Comparison of ENCODE assay signal across 28 cellular contexts in the genomic region with DNA sequence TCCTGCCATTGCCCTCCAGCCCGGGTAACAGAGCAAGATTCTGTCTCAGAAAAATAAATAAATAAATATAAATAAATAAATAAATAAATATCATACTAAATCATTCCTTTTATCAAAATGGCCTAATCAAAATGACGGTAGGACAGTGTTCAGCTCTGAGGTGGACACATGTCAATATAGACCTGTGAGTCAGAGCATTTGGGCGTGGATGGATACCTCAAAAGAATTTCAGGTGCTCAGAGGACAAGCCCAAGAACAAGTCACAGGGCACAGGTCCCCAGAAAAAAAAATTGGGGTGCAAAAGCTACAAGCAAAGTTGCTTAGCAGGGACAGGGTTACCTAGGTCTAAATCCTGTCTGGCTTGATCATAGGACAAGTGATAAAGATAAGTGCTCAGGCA.
"Had no signal": no experiment of that assay in that cellular context is flagged by ENCODE, and none has a peak within 500 bp of the region (broad histone marks: within the 10 kb centered on the region; RNA-seq: fewer than 3 reads in every experiment).

No MANE protein-coding gene starts in this region.

- H3K27me3 Mint-ChIP-seq: T-helper 17 cell had no signal

- H3K4me3 ChIP-seq: ascending aorta, body of pancreas, cardiac muscle cell had no signal

- H3K36me3 ChIP-seq: ascending aorta, cardiac muscle cell had no signal

- H3K27ac ChIP-seq: ascending aorta, body of pancreas, cardiac muscle cell had no signal

- H3K27me3 ChIP-seq: ascending aorta, body of pancreas, cardiac muscle cell had no signal

- H3K27ac Mint-ChIP-seq: activated naive CD4-positive, alpha-beta T cell treated with anti-CD3 and anti-CD28 coated beads, Interleukin-2, amount 50 U/mL, for 72 hours; activated naive CD8-positive, alpha-beta T cell treated with anti-CD3 and anti-CD28 coated beads, Interleukin-2, amount 50 U/mL, for 24 hours; T-helper 17 cell; WTC11 had no signal

- DNase-seq: activated CD4-positive, alpha-beta T cell treated with anti-CD3 and anti-CD28 coated beads for 48 hours; activated CD4-positive, alpha-beta T cell treated with anti-CD3 and anti-CD28 coated beads, Interleukin-2, amount 50 U/mL, for 48 hours; activated CD4-positive, CD25-positive, alpha-beta regulatory T cell treated with anti-CD3 and anti-CD28 coated beads, Interleukin-2, amount 50 U/mL, for 72 hours; activated CD8-positive, alpha-beta memory T cell treated with anti-CD3 and anti-CD28 coated beads for 24 hours; activated effector memory CD4-positive, alpha-beta T cell treated with anti-CD3 and anti-CD28 coated beads, Interleukin-2, amount 50 U/mL, for 16 hours; activated naive CD4-positive, alpha-beta T cell treated with Interleukin-2 at 50 U/mL for 16 hours; activated naive CD8-positive, alpha-beta T cell treated with anti-CD3 and anti-CD28 coated beads, Interleukin-2, amount 50 U/mL, for 24 hours; activated T-cell treated with anti-CD3 and anti-CD28 coated beads, Interleukin-2, amount 50 U/mL, for 4 hours; amniotic stem cell; body of pancreas; Kasumi-1; KBM-7; NCI-H1048; NCI-H146; NCI-H187 treated with DMSO at 0.1 percent for 48 hours; NCI-H2081 treated with DMSO at 0.1 percent for 48 hours; NCI-H446; NCI-H524 treated with DMSO at 0.1 percent for 48 hours; NCI-H774; OCI-M1; SIG-M5; T-helper 17 cell; T-helper 9 cell had no signal

- H3K9me3 Mint-ChIP-seq: activated naive CD8-positive, alpha-beta T cell treated with anti-CD3 and anti-CD28 coated beads, Interleukin-2, amount 50 U/mL, for 24 hours had no signal

- H3K4me1 Mint-ChIP-seq: activated naive CD8-positive, alpha-beta T cell treated with anti-CD3 and anti-CD28 coated beads, Interleukin-2, amount 50 U/mL, for 24 hours had no signal

- H3K4me3 Mint-ChIP-seq: activated naive CD8-positive, alpha-beta T cell treated with anti-CD3 and anti-CD28 coated beads, Interleukin-2, amount 50 U/mL, for 24 hours; activated T-cell treated with anti-CD3 and anti-CD28 coated beads, Interleukin-2, amount 50 U/mL, for 4 hours; T-helper 17 cell; WTC11 had no signal

- ATAC-seq: activated naive CD4-positive, alpha-beta T cell treated with anti-CD3 and anti-CD28 coated beads, Interleukin-2, amount 50 U/mL, for 72 hours; activated naive CD8-positive, alpha-beta T cell treated with anti-CD3 and anti-CD28 coated beads, Interleukin-2, amount 50 U/mL, for 24 hours; activated T-cell treated with anti-CD3 and anti-CD28 coated beads, Interleukin-2, amount 50 U/mL, for 4 hours; body of pancreas; T-helper 17 cell; WTC11 had no signal

- H3K9me3 ChIP-seq: ascending aorta, body of pancreas had no signal

- H3K4me1 ChIP-seq: ascending aorta, body of pancreas had no signal

- FAIRE-seq: RCC 7860 had no signal
